ENCODE assay signal across 28 cellular contexts in genomic region chr9:105697871-105698270, GRCh38. TPM values are rescaled to one million over a fixed set of nuclear protein-coding genes. Genes with fewer than 3 reads are reported as not detected.
DNase-seq lines count a peak whose midpoint lies in the region; ATAC-seq, FAIRE-seq and TF ChIP-seq lines count a peak whose summit lies in the region.
"Had no signal": no experiment of that assay in that cellular context is flagged by ENCODE, and none has a peak within 500 bp of the region (broad histone marks: within the 10 kb centered on the region; RNA-seq: fewer than 3 reads in every experiment).

No MANE protein-coding gene starts in this region.

- intact Hi-C loops in IMR-90 (cut with micrococcal nuclease) (no loop called here), thyroid gland (cut with DNase I) (no loop called here)

- H3K27me3 ChIP-seq in IMR-90 (ENCODE audit: control insufficient read depth, insufficient read depth, low read length) (peaks cover 6% of the 10 kb centered on the region), thyroid gland (no peaks in the 10 kb centered on the region)

- no peak overlapping the region for H4K91ac ChIP-seq in IMR-90 (ENCODE audit: insufficient read depth, low read depth, low read length)

- dilution Hi-C loops in IMR-90 (cut with HindIII; ENCODE audit: low sequenced_read_pairs, unreplicated experiment): no loop called here

- H3K4ac ChIP-seq in IMR-90 (ENCODE audit: low read depth, low read length): no peak overlapping the region

- TF ChIP-seq POLR2A in IMR-90 (IDR thresholded peaks at IDR 0.05; ENCODE audit: low read depth, low read length): no peak
- TF ChIP-seq POLR2A in thyroid gland (IDR thresholded peaks at IDR 0.05): no peak
- no peak for TF ChIP-seq POLR2A in GM12891 (IDR thresholded peaks at IDR 0.05; ENCODE audit: low read depth, low read length)

- H2AFZ ChIP-seq in IMR-90 (replicated peaks; ENCODE audit: low read length, poor library complexity): no peak overlapping the region

- TF ChIP-seq CTCF in IMR-90 (conservative IDR thresholded peaks at IDR 0.05; ENCODE audit: low read depth, low read length) (no peak), astrocyte of the spinal cord (IDR thresholded peaks at IDR 0.05; ENCODE audit: low read depth, low read length) (no peak), thyroid gland (IDR thresholded peaks at IDR 0.05) (no peak)

- WGBS in IMR-90 (ENCODE audit: extremely low coverage in 2 of 2, insufficient read length in 1 of 2), 2 experiments: no CpG with 5 or more reads among the region's 4 CpGs
- WGBS in thyroid gland, 2 donors: 37 to 49% methylated on average over 4 of the region's 4 CpGs

- no peaks in the 10 kb centered on the region; a peak in 1 of 4 replicates for H3K79me1 ChIP-seq in IMR-90 (ENCODE audit: low read depth in 1 of 2, low read length in 2 of 2)

- H3K18ac ChIP-seq in IMR-90 (ENCODE audit: low read depth, low read length): no peak overlapping the region

- DNase-seq in IMR-90: peak; percentile 38
- peak; percentile 15 for DNase-seq in astrocyte of the spinal cord (ENCODE audit: low read depth, low spot score)
- DNase-seq in hepatic stellate cell (ENCODE audit: low spot score): peak; percentile 43
- no peak for DNase-seq in thyroid gland
- no peak for DNase-seq in GM12891 (ENCODE audit: insufficient read length, low spot score)
- no peak for DNase-seq in mesenteric fat pad (ENCODE audit: low spot score)
- DNase-seq: activated CD8-positive, alpha-beta T cell treated with anti-CD3 and anti-CD28 coated beads for 36 hours; activated gamma-delta T cell; activated naive CD8-positive, alpha-beta T cell treated with anti-CD3 and anti-CD28 coated beads, Interleukin-2, amount 50 U/mL, for 24 hours; activated T-cell treated with anti-CD3 and anti-CD28 coated beads for 4 hours; AML-193; CD8-positive, alpha-beta T cell; dermis blood vessel endothelial cell; GOT3; KBM-7; NCI-H1048; NCI-H1930; NCI-H226; NCI-H774; stomach; transverse colon had no signal

- H2AK9ac ChIP-seq in IMR-90 (replicated peaks; ENCODE audit: low read depth, low read length, poor library complexity): no peak overlapping the region

- H2BK5ac ChIP-seq in IMR-90 (ENCODE audit: low read depth, low read length, poor library complexity, severe bottlenecking): no peak overlapping the region

- no peak overlapping the region for H3K27ac ChIP-seq in IMR-90 (ENCODE audit: insufficient read depth, low read length)
- H3K27ac ChIP-seq in thyroid gland: peak overlapping the region; percentile 25 to 54 (median 49)
- H3K27ac ChIP-seq: stomach, transverse colon had no signal

- H3K4me1 ChIP-seq in IMR-90 (ENCODE audit: control insufficient read depth, insufficient read depth, low read length): no peaks in the 10 kb centered on the region
- peaks cover 6 to 30% of the 10 kb centered on the region in 2 donors for H3K4me1 ChIP-seq in thyroid gland

- BruUV-seq in IMR-90 (replicated peaks; lab: Mats Ljungman, UMichigan): no TSS peak

- ATAC-seq in IMR-90 (ENCODE audit: low read depth): no peak
- no peak for ATAC-seq in GM21717 (IDR thresholded peaks at IDR 0.05; ENCODE audit: unreplicated experiment)
- ATAC-seq: activated CD4-positive, CD25-positive, alpha-beta regulatory T cell treated with anti-CD3 and anti-CD28 coated beads, Interleukin-2, amount 50 U/mL, for 24 hours; activated CD8-positive, alpha-beta T cell treated with anti-CD3 and anti-CD28 coated beads for 36 hours; activated naive CD8-positive, alpha-beta T cell treated with anti-CD3 and anti-CD28 coated beads, Interleukin-2, amount 50 U/mL, for 24 hours; CD8-positive, alpha-beta T cell had no signal

- POLR2A ChIA-PET in IMR-90 (lab: Charles Lee; ENCODE audit: unreplicated experiment): no interaction called here

- H4K5ac ChIP-seq in IMR-90 (ENCODE audit: low read depth, low read length): no peak overlapping the region

- CTCF ChIA-PET in IMR-90 (lab: Yijun Ruan, JAX): no interaction called here

- H4K20me1 ChIP-seq in IMR-90 (ENCODE audit: insufficient read depth, low read length): no peaks in the 10 kb centered on the region

- H3K23ac ChIP-seq in IMR-90 (ENCODE audit: low read depth, low read length): no peak overlapping the region

- no peak overlapping the region for H2BK120ac ChIP-seq in IMR-90 (ENCODE audit: low read depth, low read length)

- no peak overlapping the region for H4K8ac ChIP-seq in IMR-90 (ENCODE audit: low read depth in 2 of 2, low read length in 2 of 2)

- in situ Hi-C loops in IMR-90 (cut with MboI; ENCODE audit: low sequenced_read_pairs): no loop called here
- in situ Hi-C loops in astrocyte of the spinal cord (cut with HindIII; ENCODE audit: low sequenced_read_pairs): no loop called here

- no peak overlapping the region for H3K4me2 ChIP-seq in IMR-90 (ENCODE audit: low read depth, low read length)

- H2AK5ac ChIP-seq in IMR-90 (ENCODE audit: low read depth, low read length): no peak overlapping the region

- H3K9me3 ChIP-seq in IMR-90 (ENCODE audit: control insufficient read depth, insufficient read depth, low read length): no peaks in the 10 kb centered on the region
- H3K9me3 ChIP-seq in thyroid gland: no peaks in the 10 kb centered on the region
- H3K9me3 ChIP-seq: stomach, transverse colon had no signal

- H3K36me3 ChIP-seq in IMR-90 (ENCODE audit: control insufficient read depth, insufficient read depth, low read length) (no peaks in the 10 kb centered on the region), thyroid gland (no peaks in the 10 kb centered on the region)
- H3K36me3 ChIP-seq: stomach, transverse colon had no signal

- no peak overlapping the region for H2BK20ac ChIP-seq in IMR-90 (ENCODE audit: low read depth, low read length)

- no peak overlapping the region for H3K14ac ChIP-seq in IMR-90 (replicated peaks; ENCODE audit: low read depth, low read length)

- TF ChIP-seq RAD21 in IMR-90 (IDR thresholded peaks at IDR 0.05; ENCODE audit: low read length): no peak

- no peak overlapping the region for H3K56ac ChIP-seq in IMR-90 (ENCODE audit: extremely low read depth, insufficient read depth, low read length)

- H2BK15ac ChIP-seq in IMR-90 (ENCODE audit: low read depth, low read length): no peak overlapping the region

- no peak for FAIRE-seq in GM12891 (lab: Jason Lieb, UNC)
- FAIRE-seq: frontal cortex, keratinocyte had no signal

- H3K9me1 ChIP-seq in IMR-90 (ENCODE audit: insufficient read depth, low read length): no peaks in the 10 kb centered on the region

- no peak overlapping the region for H3K9ac ChIP-seq in IMR-90 (ENCODE audit: low read depth, low read length)

- H3K4me3 ChIP-seq in IMR-90 (ENCODE audit: insufficient read depth, low read depth, low read length) (no peak overlapping the region), astrocyte of the spinal cord (ENCODE audit: low read depth, low read length) (no peak overlapping the region), thyroid gland (replicated peaks in 1 of 3) (no peak overlapping the region)
- H3K4me3 ChIP-seq: lung, stomach, transverse colon had no signal

TF ChIP-seq in IMR-90, 13 proteins besides CTCF, POLR2A, EP300 and RAD21:
- TF ChIP-seq BHLHE40 (IDR thresholded peaks at IDR 0.05; ENCODE audit: low read depth, low read length): 0 out of 2 replicates have a peak, but pooled peaks have one; percentile 30
- no peak for TF ChIP-seq NFE2L2 (IDR thresholded peaks at IDR 0.05; ENCODE audit: low read depth, low read length)

TF ChIP-seq in GM12891, 5 proteins besides CTCF, POLR2A, EP300 and RAD21:
- TF ChIP-seq TAF1 (IDR thresholded peaks at IDR 0.05; ENCODE audit: low read depth, low read length): no peak
- no peak for TF ChIP-seq PAX5 (IDR thresholded peaks at IDR 0.05; ENCODE audit: insufficient read depth, low read length, severe bottlenecking)
- no peak for TF ChIP-seq SPI1 (IDR thresholded peaks at IDR 0.05; ENCODE audit: low read depth, low read length)
- TF ChIP-seq POLR2AphosphoS5 (IDR thresholded peaks at IDR 0.05; ENCODE audit: low read depth, low read length): no peak
- no peak for TF ChIP-seq POU2F2 (IDR thresholded peaks at IDR 0.05; ENCODE audit: low read depth, low read length)
TF ChIP-seq in GM12891: peak in this region for 0.

RNA-seq across cellular contexts. Expression of gene TMEM38B, which starts 3.5 kb away (rescaled TPM):
- 11.5 and 12.5 TPM in 2 replicates for total RNA-seq in IMR-90 (2012; rRNA removed)
- 3.3 and 3.4 TPM in 2 replicates for polyA plus RNA-seq in IMR-90 (2012; rRNA removed)
- 1.3 and 2.0 TPM in 2 replicates for polyA plus RNA-seq in IMR-90 (2012; cell fraction: cytosol; rRNA removed)
- polyA plus RNA-seq in IMR-90 (2012; cell fraction: nucleus; rRNA removed; ENCODE audit: low replicate concordance): 0.39 and 1.9 TPM in 2 replicates
- total RNA-seq in thyroid gland: 10 to 100 TPM; 38.4 to 80.9 (median 60.2) TPM
- 4.9 TPM for polyA plus RNA-seq in GM12891 (2012; ENCODE audit: low read depth, missing spikeins)
- 12.3 TPM for total RNA-seq in mesenteric fat pad

RNA-seq across cellular contexts. Expression of gene TAL2, which starts 35.6 kb away (rescaled TPM):
- not detected in 2 replicates for total RNA-seq in IMR-90 (2012; rRNA removed)
- polyA plus RNA-seq in IMR-90 (2012; rRNA removed): 0.26 TPM in 1 of 2 replicates, not detected in the other
- polyA plus RNA-seq in IMR-90 (2012; cell fraction: cytosol; rRNA removed): not detected in 2 replicates
- 0.26 and 0.49 TPM in 2 replicates for polyA plus RNA-seq in IMR-90 (2012; cell fraction: nucleus; rRNA removed; ENCODE audit: low replicate concordance)
- not detected for total RNA-seq in thyroid gland
- 0.22 TPM for polyA plus RNA-seq in GM12891 (2012; ENCODE audit: low read depth, missing spikeins)
- not detected for total RNA-seq in mesenteric fat pad
- total RNA-seq: activated CD8-positive, alpha-beta T cell treated with anti-CD3 and anti-CD28 coated beads for 36 hours; cardiac septum; CD8-positive, alpha-beta T cell; dermis blood vessel endothelial cell; lung; pulmonary artery endothelial cell; transverse colon had no signal
- polyA plus RNA-seq: keratinocyte, stomach had no signal

Comparison
In these comparisons a context has a peak if more than half of its experiments do, and no peak if none do; other contexts are left out.
1. DNase-seq: peak in IMR-90 (single experiment), astrocyte of the spinal cord (single experiment) and hepatic stellate cell (single experiment); none in thyroid gland (0 of 2), GM12891 (single experiment) and mesenteric fat pad (single experiment).